In the genomic region with DNA sequence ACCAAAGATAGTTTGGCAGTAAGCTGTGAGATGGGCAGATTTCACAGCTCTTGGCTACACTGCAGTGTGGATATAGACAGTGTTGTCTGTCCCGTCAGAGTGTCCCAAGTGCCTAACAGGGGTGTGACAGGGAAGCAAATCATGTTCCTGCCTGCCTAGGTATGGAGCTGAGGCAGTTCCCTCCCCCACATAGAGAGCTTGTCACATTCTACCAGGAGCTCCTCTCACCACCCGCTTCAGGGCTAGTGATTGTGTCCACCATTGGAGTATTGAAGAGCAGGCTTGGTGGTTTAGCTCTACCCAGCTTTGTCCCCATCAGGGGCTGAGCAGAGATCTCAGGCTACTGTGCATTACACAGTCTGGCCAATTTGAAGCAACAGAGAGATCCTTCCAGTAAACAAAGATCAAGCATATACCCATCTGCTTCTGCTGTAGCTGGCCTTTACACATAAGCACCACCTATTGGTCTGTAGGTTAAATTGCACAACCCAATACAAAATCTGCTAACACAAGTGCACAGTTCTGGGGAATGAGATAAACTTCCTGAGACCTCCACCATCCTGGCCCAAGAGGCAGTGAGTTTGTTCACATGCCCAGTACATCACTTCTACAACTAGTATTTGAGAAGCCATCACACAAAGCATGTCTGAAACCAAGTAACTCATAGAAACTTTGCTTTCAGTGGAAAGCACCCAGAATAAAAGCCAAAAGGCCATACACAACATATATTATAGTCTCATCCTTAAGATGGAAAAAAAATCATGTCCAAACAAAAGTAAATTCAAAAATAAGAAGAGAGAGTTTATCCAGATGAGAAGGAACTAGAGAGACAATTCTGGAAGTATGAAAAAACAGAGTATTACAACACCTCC, we compare ENCODE assay signal across 8 cellular contexts.
DNase-seq lines count a peak whose midpoint lies in the region; ATAC-seq, FAIRE-seq and TF ChIP-seq lines count a peak whose summit lies in the region.

No MANE protein-coding gene starts in this region.

- no peaks in the 10 kb centered on the region for H3K79me2 ChIP-seq in OCI-LY3 (ENCODE audit: low read length)

- peaks cover 18% of the 10 kb centered on the region for H3K4me1 Mint-ChIP-seq in activated T-helper 1 cell treated with anti-CD3 and anti-CD28 coated beads, Interleukin-12 subunit alpha, Interleukin-12 subunit beta, Interleukin-2, Interleukin-4 antibody, amounts not matched to agents 30 ng/mL and 10 ng/mL and 1 ng/mL, durations not matched to agents 14 hours and 24 hours and 36 hours (ENCODE audit: low read depth)

- no peaks in the 10 kb centered on the region for H4K20me1 ChIP-seq in OCI-LY3 (ENCODE audit: insufficient read depth, low read length)

- H3K4me1 ChIP-seq in heart left ventricle: no peaks in the 10 kb centered on the region
- peaks cover 3% of the 10 kb centered on the region; the same call in 1 of the 2 replicates for H3K4me1 ChIP-seq in OCI-LY3 (ENCODE audit: low read length)
- no peaks in the 10 kb centered on the region for H3K4me1 ChIP-seq in pancreas

- H3K4me3 Mint-ChIP-seq in activated T-helper 1 cell treated with anti-CD3 and anti-CD28 coated beads, Interleukin-12 subunit alpha, Interleukin-12 subunit beta, Interleukin-2, Interleukin-4 antibody, amounts not matched to agents 30 ng/mL and 10 ng/mL and 1 ng/mL, durations not matched to agents 14 hours and 24 hours and 36 hours: no peak overlapping the region

- DNase-seq in heart left ventricle (no peak), Right ventricle myocardium inferior (ENCODE audit: missing footprints) (no peak), epithelial cell of prostate (ENCODE audit: low read depth, low spot score) (peak; percentile 3), pancreas (no peak), occipital lobe (lab: John Stamatoyannopoulos, UW) (no peak)
- DNase-seq in activated T-helper 1 cell treated with anti-CD3 and anti-CD28 coated beads, Interleukin-12 subunit alpha, Interleukin-12 subunit beta, Interleukin-2, Interleukin-4 antibody, amounts not matched to agents 30 ng/mL and 10 ng/mL and 1 ng/mL, durations not matched to agents 14 hours and 24 hours and 36 hours (ENCODE audit: low spot score): no peak

- H3K27ac ChIP-seq in heart left ventricle (no peak overlapping the region), OCI-LY3 (ENCODE audit: low read length) (no peak overlapping the region), epithelial cell of prostate (no peak overlapping the region), pancreas (no peak overlapping the region)

- no peaks in the 10 kb centered on the region for H3K27me3 Mint-ChIP-seq in activated T-helper 1 cell treated with anti-CD3 and anti-CD28 coated beads, Interleukin-12 subunit alpha, Interleukin-12 subunit beta, Interleukin-2, Interleukin-4 antibody, amounts not matched to agents 30 ng/mL and 10 ng/mL and 1 ng/mL, durations not matched to agents 14 hours and 24 hours and 36 hours (ENCODE audit: insufficient read depth)

- H3K9me3 ChIP-seq in heart left ventricle (peaks cover 0 to 17% (median 3%) of the 10 kb centered on the region in 12 donors), OCI-LY3 (ENCODE audit: insufficient read depth, low read length) (no peaks in the 10 kb centered on the region), pancreas (no peaks in the 10 kb centered on the region)

- H3K36me3 Mint-ChIP-seq in activated T-helper 1 cell treated with anti-CD3 and anti-CD28 coated beads, Interleukin-12 subunit alpha, Interleukin-12 subunit beta, Interleukin-2, Interleukin-4 antibody, amounts not matched to agents 30 ng/mL and 10 ng/mL and 1 ng/mL, durations not matched to agents 14 hours and 24 hours and 36 hours (ENCODE audit: low read depth): peaks cover 35% of the 10 kb centered on the region

- H3K36me3 ChIP-seq in heart left ventricle (peaks cover 0 to 9% (median 0%) of the 10 kb centered on the region in 9 donors), OCI-LY3 (replicated peaks; ENCODE audit: low read depth, low read length) (no peaks in the 10 kb centered on the region), pancreas (no peaks in the 10 kb centered on the region)

- TF ChIP-seq CTCF in heart left ventricle (IDR thresholded peaks at IDR 0.05) (peak in 10 of 12 donors; percentile 9 to 41 (median 28)), OCI-LY3 (IDR thresholded peaks at IDR 0.05; ENCODE audit: low read depth, low read length) (peak; percentile 62), pancreas (IDR thresholded peaks at IDR 0.05) (peak in 3 of 4 donors; percentile 10 to 29 (median 29))

- no peak for TF ChIP-seq POLR2A in heart left ventricle (IDR thresholded peaks at IDR 0.05)

- H3K9ac ChIP-seq in OCI-LY3 (ENCODE audit: low read length): no peak overlapping the region

- 92 to 100% (median 97%) methylated on average over 2 of the region's 2 CpGs for whole genome bisulfite sequencing in heart left ventricle, 4 donors
- 88 to 92% methylated on average over 2 of the region's 2 CpGs for WGBS in pancreas, 2 donors

- FAIRE-seq in pancreas (lab: Jason Lieb, UNC): no peak

- H3K4me3 ChIP-seq in heart left ventricle: no peak overlapping the region
- no peak overlapping the region for H3K4me3 ChIP-seq in OCI-LY3 (ENCODE audit: low read length)
- no peak overlapping the region for H3K4me3 ChIP-seq in pancreas

- no peak overlapping the region for H2AFZ ChIP-seq in OCI-LY3 (ENCODE audit: low read depth, low read length)

- H3K9me3 Mint-ChIP-seq in activated T-helper 1 cell treated with anti-CD3 and anti-CD28 coated beads, Interleukin-12 subunit alpha, Interleukin-12 subunit beta, Interleukin-2, Interleukin-4 antibody, amounts not matched to agents 30 ng/mL and 10 ng/mL and 1 ng/mL, durations not matched to agents 14 hours and 24 hours and 36 hours: peaks cover 16% of the 10 kb centered on the region

- H3K27me3 ChIP-seq in heart left ventricle: no peaks in the 10 kb centered on the region
- no peaks in the 10 kb centered on the region for H3K27me3 ChIP-seq in OCI-LY3 (ENCODE audit: low read depth, low read length)
- H3K27me3 ChIP-seq in pancreas: no peaks in the 10 kb centered on the region

- intact Hi-C loops in heart left ventricle (cut with DNase I) (no loop called here), Right ventricle myocardium inferior (cut with DNase I) (no loop called here), pancreas (cut with DNase I) (no loop called here)
- intact Hi-C loops in activated T-helper 1 cell treated with anti-CD3 and anti-CD28 coated beads, Interleukin-12 subunit alpha, Interleukin-12 subunit beta, Interleukin-2, Interleukin-4 antibody, amounts not matched to agents 30 ng/mL and 10 ng/mL and 1 ng/mL, durations not matched to agents 14 hours and 24 hours and 36 hours (cut with micrococcal nuclease): loop anchor here (1.0 to 5.0 kb wide), 5 partner anchors 19 to 355 kb away; no protein-coding TSS in a partner anchor

- no peak overlapping the region for H3K27ac Mint-ChIP-seq in activated T-helper 1 cell treated with anti-CD3 and anti-CD28 coated beads, Interleukin-12 subunit alpha, Interleukin-12 subunit beta, Interleukin-2, Interleukin-4 antibody, amounts not matched to agents 30 ng/mL and 10 ng/mL and 1 ng/mL, durations not matched to agents 14 hours and 24 hours and 36 hours

- ATAC-seq in heart left ventricle (peak in 3 of 4 donors; percentile 55 to 76 (median 66)), Right ventricle myocardium inferior (no peak), HG02852 (IDR thresholded peaks at IDR 0.05; ENCODE audit: unreplicated experiment) (peak; percentile 53), pancreas (peak; percentile 70 to 93 (median 90))

- no peak overlapping the region for H3K4me2 ChIP-seq in OCI-LY3 (ENCODE audit: low read length)
